In genomic region chr7:107953924-107954303, GRCh38 we compare ENCODE assay signal across 1 cellular context.
TF ChIP-seq lines count a peak whose summit lies in the region.

No MANE protein-coding gene starts in this region.

TF ChIP-seq in H1, 55 proteins besides CTCF, POLR2A, EP300 and RAD21:
- TF ChIP-seq TBP (IDR thresholded peaks at IDR 0.05; ENCODE audit: low read depth, low read length) (no peak), NANOG (IDR thresholded peaks at IDR 0.05; ENCODE audit: insufficient read depth, low read depth, low read length, poor library complexity, severe bottlenecking) (no peak), PHF8 (conservative IDR thresholded peaks at IDR 0.05; ENCODE audit: low read depth, low read length) (no peak), HDAC2 (IDR thresholded peaks at IDR 0.05; ENCODE audit: borderline replicate concordance in 1 of 2, low read depth in 2 of 2, low read length in 2 of 2) (no peak), NRF1 (IDR thresholded peaks at IDR 0.05; ENCODE audit: low read depth, low read length) (no peak), SUZ12 (IDR thresholded peaks at IDR 0.05; ENCODE audit: low read length) (no peak), GABPA (IDR thresholded peaks at IDR 0.05; ENCODE audit: borderline replicate concordance, insufficient read depth, low read length) (no peak), MAX (IDR thresholded peaks at IDR 0.05) (no peak), CHD7 (IDR thresholded peaks at IDR 0.05; ENCODE audit: insufficient replicate concordance, low read length) (no peak), CTBP2 (IDR thresholded peaks at IDR 0.05; ENCODE audit: borderline replicate concordance, insufficient read depth, insufficient read length, low read length) (no peak), GTF2F1 (IDR thresholded peaks at IDR 0.05; ENCODE audit: borderline replicate concordance, low read depth, low read length) (no peak), EGR1 (IDR thresholded peaks at IDR 0.05; ENCODE audit: borderline replicate concordance, low read depth, low read length) (no peak), RBBP5 (IDR thresholded peaks at IDR 0.05; ENCODE audit: borderline replicate concordance, low read depth, low read length) (no peak), CBX5 (IDR thresholded peaks at IDR 0.05; ENCODE audit: low read depth, low read length) (no peak), TEAD4 (IDR thresholded peaks at IDR 0.05; ENCODE audit: low read depth, low read length) (no peak), RFX5 (IDR thresholded peaks at IDR 0.05; ENCODE audit: borderline replicate concordance, low read depth, low read length) (no peak)
